ENCODE assay signal across 18 cellular contexts in genomic region chrX:131595120-131595519, GRCh38. TPM values are rescaled to one million over a fixed set of nuclear protein-coding genes. Genes with fewer than 3 reads are reported as not detected.
"Had no signal": no experiment of that assay in that cellular context is flagged by ENCODE, and none has a peak within 500 bp of the region (broad histone marks: within the 10 kb centered on the region; RNA-seq: fewer than 3 reads in every experiment).

No MANE protein-coding gene starts in this region.

- H3K4me3 Mint-ChIP-seq: activated CD4-positive, alpha-beta memory T cell treated with anti-CD3 and anti-CD28 coated beads, Interleukin-2, amount 10 ng/mL, durations not matched to agents 7 days and 5 days; activated naive CD8-positive, alpha-beta T cell treated with anti-CD3 and anti-CD28 coated beads, Interleukin-2, amount 50 U/mL, for 24 hours; activated T-cell treated with anti-CD3 and anti-CD28 coated beads, Interleukin-2, amount 50 U/mL, for 72 hours; central memory CD8-positive, alpha-beta T cell; immature natural killer cell; naive B cell; stimulated activated effector memory CD8-positive, alpha-beta T cell treated with anti-CD3 and anti-CD28 coated beads, Interleukin-12 subunit alpha, Interleukin-12 subunit beta, amount 100 ng/mL, for 72 hours had no signal

- H3K27ac Mint-ChIP-seq: activated CD4-positive, alpha-beta memory T cell treated with anti-CD3 and anti-CD28 coated beads, Interleukin-2, amount 10 ng/mL, durations not matched to agents 7 days and 5 days; activated naive CD8-positive, alpha-beta T cell treated with anti-CD3 and anti-CD28 coated beads, Interleukin-2, amount 50 U/mL, for 24 hours; activated T-cell treated with anti-CD3 and anti-CD28 coated beads, Interleukin-2, amount 50 U/mL, for 72 hours; immature natural killer cell; naive B cell; stimulated activated effector memory CD8-positive, alpha-beta T cell treated with anti-CD3 and anti-CD28 coated beads, Interleukin-12 subunit alpha, Interleukin-12 subunit beta, amount 100 ng/mL, for 72 hours had no signal

- H3K9me3 Mint-ChIP-seq: activated CD4-positive, alpha-beta memory T cell treated with anti-CD3 and anti-CD28 coated beads, Interleukin-2, amount 10 ng/mL, durations not matched to agents 7 days and 5 days; activated T-cell treated with anti-CD3 and anti-CD28 coated beads, Interleukin-2, amount 50 U/mL, for 72 hours; central memory CD8-positive, alpha-beta T cell; stimulated activated effector memory CD8-positive, alpha-beta T cell treated with anti-CD3 and anti-CD28 coated beads, Interleukin-12 subunit alpha, Interleukin-12 subunit beta, amount 100 ng/mL, for 72 hours had no signal

- H3K4me1 ChIP-seq: tibial artery had no signal

- H3K4me3 ChIP-seq: lung, tibial artery had no signal

- H3K9me3 ChIP-seq: neutrophil, tibial artery had no signal

- H3K36me3 Mint-ChIP-seq: immature natural killer cell; naive B cell; stimulated activated effector memory CD8-positive, alpha-beta T cell treated with anti-CD3 and anti-CD28 coated beads, Interleukin-12 subunit alpha, Interleukin-12 subunit beta, amount 100 ng/mL, for 72 hours had no signal

- H3K27me3 ChIP-seq: neutrophil, tibial artery had no signal

- H3K27me3 Mint-ChIP-seq: activated CD4-positive, alpha-beta memory T cell treated with anti-CD3 and anti-CD28 coated beads, Interleukin-2, amount 10 ng/mL, durations not matched to agents 7 days and 5 days; activated naive CD8-positive, alpha-beta T cell treated with anti-CD3 and anti-CD28 coated beads, Interleukin-2, amount 50 U/mL, for 24 hours; central memory CD8-positive, alpha-beta T cell; naive B cell had no signal

- DNase-seq: activated CD4-positive, alpha-beta memory T cell treated with anti-CD3 and anti-CD28 coated beads, Interleukin-2, amount 10 ng/mL, durations not matched to agents 7 days and 5 days; activated CD4-positive, alpha-beta T cell treated with anti-CD3 and anti-CD28 coated beads for 1 hour; activated CD8-positive, alpha-beta memory T cell treated with anti-CD3 and anti-CD28 coated beads, Interleukin-2, amount 50 U/mL, for 4 hours; activated naive CD8-positive, alpha-beta T cell treated with anti-CD3 and anti-CD28 coated beads, Interleukin-2, amount 50 U/mL, for 24 hours; activated T-cell treated with anti-CD3 and anti-CD28 coated beads, Interleukin-2, amount 50 U/mL, for 72 hours; effector memory CD4-positive, alpha-beta T cell; glutamatergic neuron; immature natural killer cell; left colon; naive B cell; posterior cingulate gyrus; tibial artery had no signal

- H3K36me3 ChIP-seq: neutrophil, tibial artery had no signal

- H3K4me1 Mint-ChIP-seq: activated CD4-positive, alpha-beta memory T cell treated with anti-CD3 and anti-CD28 coated beads, Interleukin-2, amount 10 ng/mL, durations not matched to agents 7 days and 5 days; activated naive CD8-positive, alpha-beta T cell treated with anti-CD3 and anti-CD28 coated beads, Interleukin-2, amount 50 U/mL, for 24 hours; central memory CD8-positive, alpha-beta T cell; immature natural killer cell; naive B cell; stimulated activated effector memory CD8-positive, alpha-beta T cell treated with anti-CD3 and anti-CD28 coated beads, Interleukin-12 subunit alpha, Interleukin-12 subunit beta, amount 100 ng/mL, for 72 hours had no signal

- H3K27ac ChIP-seq: epithelial cell of prostate, neutrophil, tibial artery had no signal

RNA-seq across cellular contexts. Expression of gene OR13H1, which starts 51.2 kb away (rescaled TPM):
- total RNA-seq: activated CD4-positive, alpha-beta memory T cell treated with anti-CD3 and anti-CD28 coated beads, Interleukin-2, amount 10 ng/mL, durations not matched to agents 7 days and 5 days; activated T-cell treated with anti-CD3 and anti-CD28 coated beads, Interleukin-2, amount 50 U/mL, for 72 hours; left colon; lung; T-helper 2 cell treated with Interferon-gamma antibody and Interleukin-4, amounts not matched to agents 100 ng/mL and 5 ng/mL, for 36 hours had no signal
- polyA plus RNA-seq: immature natural killer cell, lung had no signal
